In genomic region chr22:30210235-30210831, GRCh38 we compare ENCODE assay signal across 8 cellular contexts. TPM values are rescaled to one million over a fixed set of nuclear protein-coding genes. Genes with fewer than 3 reads are reported as not detected.
DNase-seq lines count a peak whose midpoint lies in the region; ATAC-seq, FAIRE-seq and TF ChIP-seq lines count a peak whose summit lies in the region.
"Had no signal": no experiment of that assay in that cellular context is flagged by ENCODE, and none has a peak within 500 bp of the region (broad histone marks: within the 10 kb centered on the region; RNA-seq: fewer than 3 reads in every experiment).

No MANE protein-coding gene starts in this region.

- peak overlapping the region; percentile 36 for H3K27ac Mint-ChIP-seq in HFFc6
- H3K27ac Mint-ChIP-seq in T-cell: no peak overlapping the region

- intact Hi-C loops in transverse colon (cut with DNase I; ENCODE audit: low total_unique reads): no loop called here

- peak; percentile 49 for FAIRE-seq in keratinocyte (lab: Jason Lieb, UNC)

- peak overlapping the region; percentile 32 for H3K9ac ChIP-seq in keratinocyte (ENCODE audit: control insufficient read depth, extremely low read depth, insufficient read depth, low read length)

- no peaks in the 10 kb centered on the region for H3K9me1 ChIP-seq in keratinocyte (ENCODE audit: control insufficient read depth, extremely low read depth, insufficient read depth, low read length)

- H2AFZ ChIP-seq in keratinocyte (ENCODE audit: control insufficient read depth, low read length): no peak overlapping the region

- peaks cover 58% of the 10 kb centered on the region for H3K4me1 Mint-ChIP-seq in HFFc6 (ENCODE audit: low read depth)
- H3K4me1 Mint-ChIP-seq in T-cell: peaks cover 9 to 24% (median 18%) of the 10 kb centered on the region in 3 donors

- no peaks in the 10 kb centered on the region for H3K79me2 ChIP-seq in keratinocyte (ENCODE audit: control insufficient read depth, insufficient read depth, low read length)

- no peaks in the 10 kb centered on the region for H4K20me1 ChIP-seq in keratinocyte (ENCODE audit: control insufficient read depth, extremely low read depth, insufficient read depth, low read length)

- no peak for DNase-seq in HFFc6
- peak; percentile 76 for DNase-seq in T1000 (lab: John Stamatoyannopoulos, UW)
- DNase-seq in keratinocyte (ENCODE audit: low read depth, low spot score): peak; percentile 76
- DNase-seq in superior temporal gyrus (ENCODE audit: extremely low spot score): peak; percentile 60
- no peak for DNase-seq in NCI-H2171 (lab: John Stamatoyannopoulos, UW)
- DNase-seq in transverse colon: no peak
- DNase-seq in T-cell: no peak
- DNase-seq: NCI-H1694 had no signal

- no peak for TF ChIP-seq POLR2A in transverse colon (IDR thresholded peaks at IDR 0.05)

- no peak for TF ChIP-seq EP300 in transverse colon (IDR thresholded peaks at IDR 0.05; ENCODE audit: low read depth)

- in situ Hi-C loops in transverse colon (cut with MboI; ENCODE audit: low pct_ligation_motif_present in 1 of 4, low pct_unique_long_range_greater_than_20kb in 1 of 4, low sequenced_read_pairs in 3 of 4): no loop called here

- dilution Hi-C loops in keratinocyte (cut with MboI; ENCODE audit: extremely low pct_ligation_motif_present, low sequenced_read_pairs): no loop called here

- ATAC-seq in T-cell (replicated peaks in 1 of 4): no peak

- H3K9me3 ChIP-seq in keratinocyte (ENCODE audit: control insufficient read depth, low read depth, low read length) (no peaks in the 10 kb centered on the region), transverse colon (no peaks in the 10 kb centered on the region)

- H3K4me3 Mint-ChIP-seq in HFFc6 (no peak overlapping the region), T-cell (no peak overlapping the region)

- H3K9me3 Mint-ChIP-seq in HFFc6 (no peaks in the 10 kb centered on the region), T-cell (no peaks in the 10 kb centered on the region)

- H3K27ac ChIP-seq in keratinocyte (ENCODE audit: control insufficient read depth, insufficient read depth, low read length) (peak overlapping the region; percentile 46), transverse colon (no peak overlapping the region)

- TF ChIP-seq CTCF in HFFc6 (IDR thresholded peaks at IDR 0.05) (no peak), keratinocyte (optimal IDR thresholded peaks at IDR 0.05 in 1 of 3, IDR thresholded peaks at IDR 0.05 in 1 of 3, conservative IDR thresholded peaks at IDR 0.05 in 1 of 3; ENCODE audit: extremely low read depth in 1 of 3, insufficient read depth in 2 of 3, low read length in 3 of 3) (no peak), transverse colon (IDR thresholded peaks at IDR 0.05) (no peak)

- H3K36me3 ChIP-seq in keratinocyte (ENCODE audit: control insufficient read depth in 2 of 2, extremely low read depth in 1 of 2, insufficient read depth in 2 of 2, low read length in 2 of 2) (no peaks in the 10 kb centered on the region), transverse colon (no peaks in the 10 kb centered on the region)

- WGBS in transverse colon (ENCODE audit: low coverage in 1 of 2), 2 donors: 82 to 83% methylated on average over 8 to 16 of the region's 16 CpGs

- POLR2A ChIA-PET in T-cell (lab: Charles Lee): no interaction called here

- H3K27me3 Mint-ChIP-seq in HFFc6 (ENCODE audit: insufficient read depth) (peaks cover 8% of the 10 kb centered on the region), T-cell (no peaks in the 10 kb centered on the region)

- H3K4me1 ChIP-seq in keratinocyte (ENCODE audit: control insufficient read depth, extremely low read depth, insufficient read depth, low read length) (peaks cover 52% of the 10 kb centered on the region), transverse colon (peaks cover 0 to 15% (median 7%) of the 10 kb centered on the region in 4 donors)

- CTCF ChIA-PET in T-cell (lab: Charles Lee): interaction anchor here in 1 of 2 donors (0.8 kb wide), 1 partner anchor 388 kb away, joined by 4 read pairs; no protein-coding TSS in a partner anchor

- no peaks in the 10 kb centered on the region for H3K36me3 Mint-ChIP-seq in HFFc6 (ENCODE audit: low read depth)
- H3K36me3 Mint-ChIP-seq in T-cell: no peaks in the 10 kb centered on the region

- no peaks in the 10 kb centered on the region for H3K27me3 ChIP-seq in keratinocyte (ENCODE audit: control insufficient read depth, extremely low read depth, insufficient read depth, low read length)
- peaks cover under 1% of the 10 kb centered on the region for H3K27me3 ChIP-seq in transverse colon

- H3K4me3 ChIP-seq in keratinocyte (ENCODE audit: control insufficient read depth in 2 of 3, extremely low read depth in 1 of 3, insufficient read depth in 2 of 3, low read depth in 1 of 3, low read length in 3 of 3) (no peak overlapping the region), transverse colon (no peak overlapping the region)

- peak overlapping the region; percentile 53 for H3K4me2 ChIP-seq in keratinocyte (ENCODE audit: control insufficient read depth, extremely low read depth, insufficient read depth, low read depth, low read length)

RNA-seq across cellular contexts. Expression of gene LIF, which starts 36.2 kb away (rescaled TPM):
- total RNA-seq in HFFc6 (2021; fragmentation: NEBNext Ultra II Directional; extraction: Animal tissue kit (Norgen Biotek cat#: 25700)): 1 to 10 TPM in 4 of 6 experiments, under 1 TPM in 2; 0.40 to 2.2 (median 1.1) TPM
- 1.2 to 14.3 TPM (median 3.1 TPM) in 3 replicates for polyA plus RNA-seq in keratinocyte
- 0.57 TPM for polyA plus RNA-seq in keratinocyte (2011; ENCODE audit: low read depth)
- 1.5 and 2.1 TPM in 2 replicates for polyA plus RNA-seq in keratinocyte (2011; cell fraction: cytosol; rRNA removed)
- 22.1 and 25.6 TPM in 2 replicates for polyA plus RNA-seq in keratinocyte (2011; cell fraction: nucleus; rRNA removed)
- 1.2 and 1.3 TPM in 2 replicates for polyA plus RNA-seq in keratinocyte (2012; ENCODE audit: low replicate concordance)
- polyA minus RNA-seq in keratinocyte: 4.6 to 16.8 TPM (median 6.6 TPM) in 3 replicates
- 3.6 TPM for polyA minus RNA-seq in keratinocyte (2011; cell fraction: cytosol; rRNA and poly(A)+ RNA removed)
- polyA minus RNA-seq in keratinocyte (2011; cell fraction: nucleus; rRNA and poly(A)+ RNA removed): 9.4 and 12.3 TPM in 2 replicates
- total RNA-seq in transverse colon (1 to 10 TPM; 4.0 to 5.2 (median 4.4) TPM), T-cell (1 to 10 TPM in 3 of 5 donors, under 1 TPM in 2; 0.26 to 3.3 (median 1.4) TPM)

RNA-seq across cellular contexts. Expression of gene OSM, which starts 56.3 kb away (rescaled TPM):
- total RNA-seq in HFFc6 (2021; fragmentation: NEBNext Ultra II Directional; extraction: Animal tissue kit (Norgen Biotek cat#: 25700)): not detected
- not detected in 3 replicates for polyA plus RNA-seq in keratinocyte
- polyA plus RNA-seq in keratinocyte (2011; ENCODE audit: low read depth): not detected
- polyA plus RNA-seq in keratinocyte (2011; cell fraction: cytosol; rRNA removed): not detected in 2 replicates
- 0.14 and 0.23 TPM in 2 replicates for polyA plus RNA-seq in keratinocyte (2011; cell fraction: nucleus; rRNA removed)
- polyA plus RNA-seq in keratinocyte (2012; ENCODE audit: low replicate concordance): 0.08 TPM in 1 of 2 replicates, not detected in the other
- not detected in 3 replicates for polyA minus RNA-seq in keratinocyte
- polyA minus RNA-seq in keratinocyte (2011; cell fraction: cytosol; rRNA and poly(A)+ RNA removed): not detected
- 0.84 TPM in 1 of 2 replicates, not detected in the other for polyA minus RNA-seq in keratinocyte (2011; cell fraction: nucleus; rRNA and poly(A)+ RNA removed)
- total RNA-seq in transverse colon: not detected
- total RNA-seq in T-cell: 10 to 100 TPM in 2 of 5 donors, 1 to 10 TPM in 3; 5.9 to 16.5 (median 7.4) TPM

Comparison
In these comparisons a context has a peak if more than half of its experiments do, and no peak if none do; other contexts are left out.
1. DNase-seq: peak in T1000 (single experiment), keratinocyte (single experiment) and superior temporal gyrus (single experiment); none in HFFc6 (single experiment), NCI-H2171 (single experiment), transverse colon (single experiment) and T-cell (0 of 34).
2. RNA of gene OSM, which starts 56.3 kb away (total RNA-seq): 5.9 to 16.5 TPM in T-cell; not detected in HFFc6 and not detected in transverse colon; every median in the first group is over 4 times any median in the second.